Comparison of ENCODE assay signal across 14 cellular contexts in the genomic region with DNA sequence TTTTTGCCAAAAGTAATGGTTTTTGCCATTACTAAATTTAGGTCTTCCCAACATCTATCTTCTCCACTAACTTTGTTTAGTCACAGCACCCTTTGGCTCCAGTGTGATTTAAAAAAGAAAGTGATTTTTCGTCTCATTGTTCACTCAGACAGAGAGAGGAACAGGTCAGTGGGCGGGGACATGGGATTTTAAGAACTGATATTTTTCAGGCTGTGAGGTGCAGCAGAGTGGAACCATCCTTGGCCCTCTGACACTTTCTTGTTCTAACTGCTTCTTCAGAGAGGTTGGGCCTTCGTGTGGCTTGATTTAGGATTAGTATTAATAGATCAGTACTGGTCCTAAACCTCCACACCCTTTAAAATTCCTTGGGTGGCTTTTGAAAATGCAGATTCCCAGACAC. TPM values are rescaled to one million over a fixed set of nuclear protein-coding genes. Genes with fewer than 3 reads are reported as not detected.
DNase-seq lines count a peak whose midpoint lies in the region; ATAC-seq and TF ChIP-seq lines count a peak whose summit lies in the region.
"Had no signal": no experiment of that assay in that cellular context is flagged by ENCODE, and none has a peak within 500 bp of the region (broad histone marks: within the 10 kb centered on the region; RNA-seq: fewer than 3 reads in every experiment).

No MANE protein-coding gene starts in this region.

- POLR2A ChIA-PET in CD4-positive, alpha-beta T cell (lab: Charles Lee), result no interaction called here

- TF ChIP-seq CTCF in tibial nerve (IDR thresholded peaks at IDR 0.05) (no peak), mammary epithelial cell (conservative IDR thresholded peaks at IDR 0.05 in 1 of 2, IDR thresholded peaks at IDR 0.05 in 1 of 2; ENCODE audit: extremely low read depth in 1 of 2, insufficient read depth in 1 of 2, low read depth in 1 of 2, low read length in 2 of 2) (no peak)
- no peak for TF ChIP-seq CTCF in CD4-positive, alpha-beta T cell (IDR thresholded peaks at IDR 0.05)

- no peaks in the 10 kb centered on the region for H3K9me3 Mint-ChIP-seq in CD4-positive, alpha-beta T cell
- H3K9me3 Mint-ChIP-seq: activated CD4-positive, alpha-beta memory T cell treated with anti-CD3 and anti-CD28 coated beads for 36 hours; activated naive CD8-positive, alpha-beta T cell treated with anti-CD3 and anti-CD28 coated beads, Interleukin-2, amount 10 ng/mL, durations not matched to agents 7 days and 5 days; memory B cell had no signal

- no peak overlapping the region for H3K27ac Mint-ChIP-seq in CD4-positive, alpha-beta T cell
- H3K27ac Mint-ChIP-seq: activated CD4-positive, alpha-beta memory T cell treated with anti-CD3 and anti-CD28 coated beads for 36 hours; activated naive CD8-positive, alpha-beta T cell treated with anti-CD3 and anti-CD28 coated beads, Interleukin-2, amount 10 ng/mL, durations not matched to agents 7 days and 5 days; memory B cell had no signal

- no TSS peak for BruUV-seq in mammary epithelial cell (replicated peaks; lab: Mats Ljungman, UMichigan)

- no peak overlapping the region for H3K4me2 ChIP-seq in mammary epithelial cell (ENCODE audit: insufficient read depth, low read depth, low read length)
- H3K4me2 ChIP-seq: KMS-11 had no signal

- H3K4me3 ChIP-seq in tibial nerve (no peak overlapping the region), mammary epithelial cell (replicated peaks in 1 of 3; ENCODE audit: insufficient read depth in 1 of 3, low read depth in 2 of 3, low read length in 3 of 3) (no peak overlapping the region)
- H3K4me3 ChIP-seq: heart left ventricle had no signal

- no peak overlapping the region for H3K9ac ChIP-seq in mammary epithelial cell (ENCODE audit: insufficient read depth, low read length)
- H3K9ac ChIP-seq: KMS-11 had no signal

- peaks cover 0 to 43% (median 20%) of the 10 kb centered on the region in 4 donors for H3K4me1 ChIP-seq in tibial nerve
- H3K4me1 ChIP-seq in mammary epithelial cell (ENCODE audit: insufficient read depth, low read length), result no peaks in the 10 kb centered on the region

- H3K27me3 ChIP-seq in tibial nerve (no peaks in the 10 kb centered on the region), mammary epithelial cell (ENCODE audit: insufficient read depth, low read length) (no peaks in the 10 kb centered on the region)
- H3K27me3 ChIP-seq in CD4-positive, alpha-beta T cell (ENCODE audit: control insufficient read depth, insufficient read depth, low read length), result no peaks in the 10 kb centered on the region
- H3K27me3 ChIP-seq: heart left ventricle had no signal

- no peak for TF ChIP-seq EP300 in tibial nerve (IDR thresholded peaks at IDR 0.05)

- H3K36me3 ChIP-seq in tibial nerve, result no peaks in the 10 kb centered on the region
- H3K36me3 ChIP-seq in mammary epithelial cell (ENCODE audit: insufficient read depth, low read length), result no peaks in the 10 kb centered on the region

- CTCF ChIA-PET in mammary epithelial cell (lab: Charles Lee; ENCODE audit: low non-redundant PET), result no interaction called here
- CTCF ChIA-PET in CD4-positive, alpha-beta T cell (lab: Charles Lee), result no interaction called here

- peak overlapping the region in 2 of 4 donors; percentile 89 to 94 for H3K27ac ChIP-seq in tibial nerve
- H3K27ac ChIP-seq in mammary epithelial cell (ENCODE audit: insufficient read depth, low read depth, low read length), result no peak overlapping the region
- H3K27ac ChIP-seq in CD4-positive, alpha-beta T cell (ENCODE audit: low read depth, low read length), result no peak overlapping the region
- H3K27ac ChIP-seq: KMS-11 had no signal

- H3K9me3 ChIP-seq in tibial nerve (no peaks in the 10 kb centered on the region), mammary epithelial cell (replicated peaks; ENCODE audit: insufficient read depth, low read length) (no peaks in the 10 kb centered on the region)
- H3K9me3 ChIP-seq in CD4-positive, alpha-beta T cell (ENCODE audit: control insufficient read depth, low read length), result no peaks in the 10 kb centered on the region
- H3K9me3 ChIP-seq: heart left ventricle had no signal

- DNase-seq in renal cortical epithelial cell (ENCODE audit: low read depth), result peak; percentile 30
- DNase-seq in activated CD4-positive, alpha-beta T cell treated with anti-CD3 and anti-CD28 coated beads, Interleukin-2, amount 50 U/mL, for 4 hours, result no peak
- DNase-seq in tibial nerve (ENCODE audit: low spot score in 2 of 2), result no peak
- no peak for DNase-seq in mammary epithelial cell
- DNase-seq in CD4-positive, alpha-beta T cell, result no peak
- DNase-seq: activated CD4-positive, alpha-beta memory T cell treated with anti-CD3 and anti-CD28 coated beads for 36 hours; activated naive CD8-positive, alpha-beta T cell treated with anti-CD3 and anti-CD28 coated beads, Interleukin-2, amount 10 ng/mL, durations not matched to agents 7 days and 5 days; heart left ventricle; NCI-H446 treated with DMSO at 0.1 percent for 48 hours had no signal

- no peaks in the 10 kb centered on the region for H3K36me3 Mint-ChIP-seq in CD4-positive, alpha-beta T cell (ENCODE audit: low read depth)
- H3K36me3 Mint-ChIP-seq: activated CD4-positive, alpha-beta memory T cell treated with anti-CD3 and anti-CD28 coated beads for 36 hours; activated naive CD8-positive, alpha-beta T cell treated with anti-CD3 and anti-CD28 coated beads, Interleukin-2, amount 10 ng/mL, durations not matched to agents 7 days and 5 days; memory B cell had no signal

- no peak overlapping the region for H2AFZ ChIP-seq in mammary epithelial cell (ENCODE audit: low read depth, low read length)

- intact Hi-C loops in mammary epithelial cell (cut with micrococcal nuclease), result no loop called here
- intact Hi-C loops in CD4-positive, alpha-beta T cell (cut with DNase I, micrococcal nuclease), result no loop called here

- 81% methylated on average over 3 of the region's 3 CpGs for WGBS in tibial nerve, 2 donors
- WGBS in mammary epithelial cell (ENCODE audit: low coverage, missing lambda C conversion rate), result 50% methylated on average over 3 of the region's 3 CpGs

- in situ Hi-C loops in mammary epithelial cell (cut with MboI; ENCODE audit: low sequenced_read_pairs in 2 of 2), result no loop called here

- H3K4me3 Mint-ChIP-seq in CD4-positive, alpha-beta T cell, result no peak overlapping the region
- H3K4me3 Mint-ChIP-seq: activated CD4-positive, alpha-beta memory T cell treated with anti-CD3 and anti-CD28 coated beads for 36 hours; activated naive CD8-positive, alpha-beta T cell treated with anti-CD3 and anti-CD28 coated beads, Interleukin-2, amount 10 ng/mL, durations not matched to agents 7 days and 5 days; memory B cell had no signal

- ATAC-seq in GM18870 (IDR thresholded peaks at IDR 0.05; ENCODE audit: unreplicated experiment) (peak; percentile 93), GM21528 (IDR thresholded peaks at IDR 0.05; ENCODE audit: low FRiP score, unreplicated experiment) (peak; percentile 89), HG03095 (IDR thresholded peaks at IDR 0.05; ENCODE audit: unreplicated experiment) (peak; percentile 98)
- ATAC-seq in CD4-positive, alpha-beta T cell (ENCODE audit: poor library complexity), result no peak
- ATAC-seq: heart left ventricle had no signal

- dilution Hi-C loops in mammary epithelial cell (cut with HindIII; ENCODE audit: low sequenced_read_pairs), result no loop called here

- H3K79me2 ChIP-seq in mammary epithelial cell (ENCODE audit: insufficient read depth, low read length), result no peaks in the 10 kb centered on the region

- H4K20me1 ChIP-seq in mammary epithelial cell (ENCODE audit: insufficient read depth, low read length), result no peaks in the 10 kb centered on the region

- H3K4me1 Mint-ChIP-seq in CD4-positive, alpha-beta T cell (ENCODE audit: low read depth), result no peaks in the 10 kb centered on the region
- H3K4me1 Mint-ChIP-seq: activated naive CD8-positive, alpha-beta T cell treated with anti-CD3 and anti-CD28 coated beads, Interleukin-2, amount 10 ng/mL, durations not matched to agents 7 days and 5 days; memory B cell had no signal

- H3K27me3 Mint-ChIP-seq in CD4-positive, alpha-beta T cell, result peaks cover 25% of the 10 kb centered on the region

- TF ChIP-seq POLR2A in tibial nerve (IDR thresholded peaks at IDR 0.05), result no peak

RNA-seq across cellular contexts. Expression of gene CASQ2, which starts 38.7 kb away (rescaled TPM):
- not detected in 2 replicates for total RNA-seq in renal cortical epithelial cell
- total RNA-seq in tibial nerve, result 1 to 10 TPM; 3.6 to 7.3 (median 5.8) TPM
- total RNA-seq in mammary epithelial cell, result not detected
- polyA plus RNA-seq in mammary epithelial cell, result not detected
- not detected for polyA minus RNA-seq in mammary epithelial cell
- not detected for total RNA-seq in CD4-positive, alpha-beta T cell
- total RNA-seq: activated CD4-positive, alpha-beta memory T cell treated with anti-CD3 and anti-CD28 coated beads for 36 hours; activated naive CD8-positive, alpha-beta T cell treated with anti-CD3 and anti-CD28 coated beads, Interleukin-2, amount 10 ng/mL, durations not matched to agents 7 days and 5 days had no signal
